In genomic region chr22:20268289-20268349, GRCh38 we compare ENCODE assay signal across 9 cellular contexts. TPM values are rescaled to one million over a fixed set of nuclear protein-coding genes. Genes with fewer than 3 reads are reported as not detected.
DNase-seq lines count a peak whose midpoint lies in the region; ATAC-seq, FAIRE-seq and TF ChIP-seq lines count a peak whose summit lies in the region.
"Had no signal": no experiment of that assay in that cellular context is flagged by ENCODE, and none has a peak within 500 bp of the region (broad histone marks: within the 10 kb centered on the region; RNA-seq: fewer than 3 reads in every experiment).

Gene RTN4R (minus strand): TSS chr22:20268318. CDS start chr22:20268092, 226 bp downstream.

- no peaks in the 10 kb centered on the region for H3K36me3 Mint-ChIP-seq in naive thymus-derived CD8-positive, alpha-beta T cell

- H3K9me1 ChIP-seq in IMR-90 (ENCODE audit: insufficient read depth, low read length) = no peaks in the 10 kb centered on the region

- peak within 1 kb of the TSS; percentile 98 for H3K4me2 ChIP-seq in A549
- H3K4me2 ChIP-seq in IMR-90 (ENCODE audit: low read depth, low read length) = peak within 1 kb of the TSS; percentile 39

- CTCF ChIA-PET in A549 (lab: Yijun Ruan, JAX) = no interaction called here
- CTCF ChIA-PET in IMR-90 (lab: Yijun Ruan, JAX) = no interaction called here

- POLR2A ChIA-PET in A549 (lab: Yijun Ruan, JAX) (no interaction called here), IMR-90 (lab: Charles Lee; ENCODE audit: unreplicated experiment) (no interaction called here)
- POLR2A ChIA-PET in naive thymus-derived CD8-positive, alpha-beta T cell (lab: Charles Lee) = no interaction called here

- H3K27ac ChIP-seq in A549 (peak within 1 kb of the TSS; percentile 66 to 83), IMR-90 (ENCODE audit: insufficient read depth, low read length) (no peak within 1 kb of the TSS), coronary artery (peak within 1 kb of the TSS in 1 of 2 donors; percentile 11)

- no peak within 1 kb of the TSS for H2BK20ac ChIP-seq in IMR-90 (ENCODE audit: low read depth, low read length)

- H3K27me3 ChIP-seq in IMR-90 (ENCODE audit: control insufficient read depth, insufficient read depth, low read length) = peaks cover 27% of the 10 kb centered on the region

- ATAC-seq in A549 (no peak), IMR-90 (ENCODE audit: low read depth) (no peak)
- no peak for ATAC-seq in naive thymus-derived CD8-positive, alpha-beta T cell

- no peak within 1 kb of the TSS for H3K9ac ChIP-seq in IMR-90 (ENCODE audit: low read depth, low read length)

- H3K4me3 ChIP-seq in A549 (peak within 1 kb of the TSS; percentile 49), IMR-90 (ENCODE audit: insufficient read depth, low read depth, low read length) (peak within 1 kb of the TSS; percentile 20), coronary artery (peak within 1 kb of the TSS; percentile 79)

- no peak within 1 kb of the TSS for H2AK5ac ChIP-seq in IMR-90 (ENCODE audit: low read depth, low read length)

- H3K27ac Mint-ChIP-seq in naive thymus-derived CD8-positive, alpha-beta T cell = peak within 1 kb of the TSS in 6 of 10 donors; percentile 10 to 79 (median 65)

- H2AFZ ChIP-seq in IMR-90 (replicated peaks; ENCODE audit: low read length, poor library complexity) = peak within 1 kb of the TSS; percentile 72

- H3K14ac ChIP-seq in IMR-90 (replicated peaks; ENCODE audit: low read depth, low read length) = no peak within 1 kb of the TSS

- FAIRE-seq in A549 (lab: Jason Lieb, UNC) = no peak
- FAIRE-seq: G401.6 had no signal

- no peaks in the 10 kb centered on the region for H3K27me3 Mint-ChIP-seq in naive thymus-derived CD8-positive, alpha-beta T cell

- H3K9me3 ChIP-seq in A549 (no peaks in the 10 kb centered on the region), IMR-90 (ENCODE audit: control insufficient read depth, insufficient read depth, low read length) (no peaks in the 10 kb centered on the region)

- dilution Hi-C loops in IMR-90 (cut with HindIII; ENCODE audit: low sequenced_read_pairs, unreplicated experiment) = no loop called here

- TF ChIP-seq EP300 in A549 (IDR thresholded peaks at IDR 0.05) = no peak

- no peak within 1 kb of the TSS for H3K56ac ChIP-seq in IMR-90 (ENCODE audit: extremely low read depth, insufficient read depth, low read length)

- no peak within 1 kb of the TSS for H2BK120ac ChIP-seq in IMR-90 (ENCODE audit: low read depth, low read length)

- peaks cover 0 to 2% (median 0%) of the 10 kb centered on the region in 9 donors for H3K9me3 Mint-ChIP-seq in naive thymus-derived CD8-positive, alpha-beta T cell

- H3K4ac ChIP-seq in IMR-90 (ENCODE audit: low read depth, low read length) = no peak within 1 kb of the TSS

- peaks cover 7 to 22% (median 12%) of the 10 kb centered on the region in 4 donors for H3K4me1 Mint-ChIP-seq in naive thymus-derived CD8-positive, alpha-beta T cell

- TF ChIP-seq RAD21 in A549 (conservative IDR thresholded peaks at IDR 0.05 in 1 of 2, IDR thresholded peaks at IDR 0.05 in 1 of 2) = no peak
- no peak for TF ChIP-seq RAD21 in IMR-90 (IDR thresholded peaks at IDR 0.05; ENCODE audit: low read length)

- TF ChIP-seq CTCF in A549 (IDR thresholded peaks at IDR 0.05) (no peak), IMR-90 (conservative IDR thresholded peaks at IDR 0.05; ENCODE audit: low read depth, low read length) (no peak), coronary artery (IDR thresholded peaks at IDR 0.05) (no peak)

- no peaks in the 10 kb centered on the region for H3K79me1 ChIP-seq in IMR-90 (ENCODE audit: low read depth in 1 of 2, low read length in 2 of 2)

- H4K8ac ChIP-seq in IMR-90 (ENCODE audit: low read depth in 2 of 2, low read length in 2 of 2) = no peak within 1 kb of the TSS

- H3K18ac ChIP-seq in IMR-90 (ENCODE audit: low read depth, low read length) = no peak within 1 kb of the TSS

- H2AK9ac ChIP-seq in IMR-90 (replicated peaks; ENCODE audit: low read depth, low read length, poor library complexity) = peak within 1 kb of the TSS; percentile 16

- H4K20me1 ChIP-seq in IMR-90 (ENCODE audit: insufficient read depth, low read length) = no peaks in the 10 kb centered on the region; the same call in none of the 2 replicates

- H2BK15ac ChIP-seq in IMR-90 (ENCODE audit: low read depth, low read length) = no peak within 1 kb of the TSS

- H3K36me3 ChIP-seq in IMR-90 (ENCODE audit: control insufficient read depth, insufficient read depth, low read length) = no peaks in the 10 kb centered on the region

- DNase-seq in A549 (ENCODE audit: low read depth in 1 of 2, low spot score in 1 of 2) (no peak), IMR-90 (no peak), coronary artery (ENCODE audit: low spot score) (no peak), cerebellar cortex (ENCODE audit: low spot score) (no peak), activated gamma-delta T cell treated with Interleukin-2 at 50 U/mL for 16 hours (no peak), NCI-H1417 treated with DMSO at 0.1 percent for 48 hours (lab: John Stamatoyannopoulos, UW) (no peak), NCI-H2171 (lab: John Stamatoyannopoulos, UW) (no peak)
- no peak for DNase-seq in naive thymus-derived CD8-positive, alpha-beta T cell

- H4K91ac ChIP-seq in IMR-90 (ENCODE audit: insufficient read depth, low read depth, low read length) = no peak within 1 kb of the TSS

- in situ Hi-C loops in IMR-90 (cut with MboI; ENCODE audit: low sequenced_read_pairs) = no loop called here

- no TSS peak for BruUV-seq in IMR-90 (replicated peaks; lab: Mats Ljungman, UMichigan)

- peak within 1 kb of the TSS; percentile 65 to 86 (median 76) for H3K4me3 Mint-ChIP-seq in naive thymus-derived CD8-positive, alpha-beta T cell

- no peak within 1 kb of the TSS for H3K23ac ChIP-seq in IMR-90 (ENCODE audit: low read depth, low read length)

- TF ChIP-seq POLR2A in A549 (IDR thresholded peaks at IDR 0.05; ENCODE audit: low read length) (no peak), IMR-90 (IDR thresholded peaks at IDR 0.05; ENCODE audit: low read depth, low read length) (no peak)

- H3K4me1 ChIP-seq in A549 (peaks cover 12% of the 10 kb centered on the region), IMR-90 (ENCODE audit: control insufficient read depth, insufficient read depth, low read length) (no peaks in the 10 kb centered on the region)

- intact Hi-C loops in IMR-90 (cut with micrococcal nuclease) = loop anchor here (2.0 to 5.0 kb wide), 2 partner anchors 91 to 111 kb away; no protein-coding TSS in a partner anchor

- no CpG with 5 or more reads among the region's 12 CpGs for WGBS in A549 (ENCODE audit: missing lambda C conversion rate)
- WGBS in IMR-90 (ENCODE audit: extremely low coverage in 2 of 2, insufficient read length in 1 of 2), 2 experiments = 0% methylated on average over 6 of the region's 12 CpGs; no CpG with 5 or more reads in 1 of the 2 experiments

- H4K5ac ChIP-seq in IMR-90 (ENCODE audit: low read depth, low read length) = no peak within 1 kb of the TSS

- H2BK5ac ChIP-seq in IMR-90 (ENCODE audit: low read depth, low read length, poor library complexity, severe bottlenecking) = no peak within 1 kb of the TSS

TF ChIP-seq in A549, 52 proteins besides CTCF, POLR2A, EP300 and RAD21 (continues in another document):
- TF ChIP-seq TP53 (CRISPR knock-in tag; IDR thresholded peaks at IDR 0.05) (no peak), BCL3 (IDR thresholded peaks at IDR 0.05) (no peak), KDM1A (IDR thresholded peaks at IDR 0.05; ENCODE audit: low read depth) (no peak), CEBPB (IDR thresholded peaks at IDR 0.05) (no peak), CHD2 (IDR thresholded peaks at IDR 0.05; ENCODE audit: low read length, partially characterized antibody) (no peak), MAZ (IDR thresholded peaks at IDR 0.05; ENCODE audit: borderline replicate concordance, low read depth, low read length) (no peak), RNF2 (IDR thresholded peaks at IDR 0.05; ENCODE audit: borderline replicate concordance, low read depth) (no peak)

TF ChIP-seq in IMR-90, 13 proteins besides CTCF, POLR2A, EP300 and RAD21:
- no peak for TF ChIP-seq BHLHE40 (IDR thresholded peaks at IDR 0.05; ENCODE audit: low read depth, low read length)

RNA-seq across cellular contexts. Expression of gene RTN4R, which starts in this region (rescaled TPM):
- polyA plus RNA-seq in A549 (2011; rRNA removed) (1.0 and 1.2 TPM in 2 replicates), A549 (2017; fragmentation: RNase III; extraction: RNeasy Plus Mini Kit Qiagen cat#74134 plus additional on column Dnase treatment) (2.1 to 2.8 TPM (median 2.7 TPM) in 3 replicates), IMR-90 (2012; rRNA removed) (0.94 and 1.2 TPM in 2 replicates)
- 3.8 and 7.5 TPM in 2 replicates for polyA plus RNA-seq in A549 (2012; cell fraction: cytosol; rRNA removed)
- 4.4 and 10.4 TPM in 2 replicates for polyA plus RNA-seq in A549 (2012; cell fraction: nucleus; rRNA removed)
- polyA minus RNA-seq in A549 (2011; rRNA and poly(A)+ RNA removed) = 0.62 and 1.0 TPM in 2 replicates
- total RNA-seq in IMR-90 (2012; rRNA removed) = 0.18 and 0.28 TPM in 2 replicates
- 0.74 and 1.8 TPM in 2 replicates for polyA plus RNA-seq in IMR-90 (2012; cell fraction: cytosol; rRNA removed)
- polyA plus RNA-seq in IMR-90 (2012; cell fraction: nucleus; rRNA removed; ENCODE audit: low replicate concordance) = 0.83 and 1.5 TPM in 2 replicates
- 1 to 10 TPM; 5.0 to 5.1 TPM for total RNA-seq in naive thymus-derived CD8-positive, alpha-beta T cell
- polyA plus RNA-seq in naive thymus-derived CD8-positive, alpha-beta T cell = 1 to 10 TPM; 4.3 to 5.6 (median 4.7) TPM

Comparison
In these comparisons a context has a peak if more than half of its experiments do, and no peak if none do; other contexts are left out.
1. H3K4me3 ChIP-seq: peak in every context shown above with its lines; median percentile 79 in coronary artery; 49 in A549; 20 in IMR-90.